Comparison of ENCODE assay signal across 1 cellular context in the genomic region with DNA sequence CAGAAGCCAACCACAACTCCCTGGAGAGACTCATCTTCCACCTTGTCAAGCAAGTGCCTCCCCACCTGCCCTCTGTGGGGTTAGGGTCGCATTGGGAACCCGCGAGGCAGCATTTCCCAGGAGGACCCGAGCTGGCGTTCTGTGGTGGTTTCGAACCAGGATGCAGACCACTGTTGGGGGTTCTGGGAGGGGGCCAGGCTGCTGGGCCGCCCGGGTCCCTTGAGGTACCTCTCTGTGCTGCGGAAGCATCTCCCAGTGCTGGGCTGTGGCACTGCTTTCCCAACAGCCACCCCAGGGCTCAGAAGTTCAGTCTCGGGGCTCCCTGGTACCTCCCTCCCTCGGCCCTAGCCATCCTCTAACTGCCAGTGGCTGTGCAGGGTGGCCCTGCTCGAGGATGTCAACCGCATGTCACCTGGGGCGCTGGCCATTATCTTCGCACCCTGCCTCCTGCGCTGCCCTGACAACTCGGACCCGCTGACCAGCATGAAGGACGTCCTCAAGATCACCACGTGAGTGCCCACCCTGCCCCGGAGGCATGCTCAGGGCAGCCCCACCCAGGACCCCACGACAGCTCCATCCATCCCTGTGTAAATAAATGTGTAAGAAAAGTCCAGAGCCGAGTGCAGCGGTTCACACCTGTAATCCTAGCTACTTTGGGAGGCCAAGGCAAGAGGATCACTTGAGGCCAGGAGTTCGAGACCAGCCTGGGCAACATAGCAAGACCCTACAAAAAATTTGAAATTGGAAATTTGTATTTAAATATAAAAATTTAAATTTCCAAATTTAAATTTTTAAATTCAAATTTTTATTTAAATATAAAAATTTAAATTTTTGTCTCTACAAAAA.
TF ChIP-seq lines count a peak whose summit lies in the region.

No MANE protein-coding gene starts in this region.

TF ChIP-seq in K562, 482 proteins besides CTCF, POLR2A, EP300 and RAD21:
- TF ChIP-seq ZBTB33 (CRISPR knock-in tag; IDR thresholded peaks at IDR 0.05) (0 out of 2 replicates have a peak, but pooled peaks have one; percentile 17), RBM22 (IDR thresholded peaks at IDR 0.05; ENCODE audit: low read depth, low read length, poor library complexity, severe bottlenecking) (peak; percentile 10), ZNF707 (CRISPR knock-in tag; conservative IDR thresholded peaks at IDR 0.05) (no peak), ZKSCAN3 (CRISPR knock-in tag; IDR thresholded peaks at IDR 0.05) (no peak), ZNF121 (CRISPR knock-in tag; conservative IDR thresholded peaks at IDR 0.05) (peak; percentile 82), POLR2G (IDR thresholded peaks at IDR 0.05; ENCODE audit: low read depth, low read length) (peak; percentile 35; the same call in 1 of the 2 replicates), SLC30A9 (CRISPR knock-in tag; IDR thresholded peaks at IDR 0.05) (no peak), ZNF583 (CRISPR knock-in tag; IDR thresholded peaks at IDR 0.05) (no peak)
